Comparison of ENCODE assay signal across 1 cellular context in the genomic region with DNA sequence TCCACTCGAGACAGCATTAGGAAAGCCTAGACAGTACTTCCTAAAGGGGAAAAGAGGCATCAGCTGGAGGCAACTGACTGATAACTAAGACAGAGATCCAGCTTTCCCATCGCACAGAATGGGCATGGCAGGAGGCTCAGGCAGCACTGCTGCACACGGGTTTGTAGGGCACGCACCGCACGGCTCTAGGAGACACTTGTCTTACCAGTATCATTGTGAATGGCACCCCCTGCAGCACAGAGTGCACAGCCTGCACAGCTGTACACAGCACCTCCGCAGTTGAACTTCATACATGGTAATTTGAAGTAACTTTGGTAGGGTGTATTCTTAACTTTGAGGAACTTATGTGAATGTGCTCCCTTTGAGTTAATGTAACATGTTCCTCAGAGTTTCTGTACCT.
TF ChIP-seq lines count a peak whose summit lies in the region.

No MANE protein-coding gene starts in this region.

TF ChIP-seq in HCT116, 20 proteins besides CTCF, POLR2A, EP300 and RAD21 (continued from another document):
- TF ChIP-seq, protein P1, sequence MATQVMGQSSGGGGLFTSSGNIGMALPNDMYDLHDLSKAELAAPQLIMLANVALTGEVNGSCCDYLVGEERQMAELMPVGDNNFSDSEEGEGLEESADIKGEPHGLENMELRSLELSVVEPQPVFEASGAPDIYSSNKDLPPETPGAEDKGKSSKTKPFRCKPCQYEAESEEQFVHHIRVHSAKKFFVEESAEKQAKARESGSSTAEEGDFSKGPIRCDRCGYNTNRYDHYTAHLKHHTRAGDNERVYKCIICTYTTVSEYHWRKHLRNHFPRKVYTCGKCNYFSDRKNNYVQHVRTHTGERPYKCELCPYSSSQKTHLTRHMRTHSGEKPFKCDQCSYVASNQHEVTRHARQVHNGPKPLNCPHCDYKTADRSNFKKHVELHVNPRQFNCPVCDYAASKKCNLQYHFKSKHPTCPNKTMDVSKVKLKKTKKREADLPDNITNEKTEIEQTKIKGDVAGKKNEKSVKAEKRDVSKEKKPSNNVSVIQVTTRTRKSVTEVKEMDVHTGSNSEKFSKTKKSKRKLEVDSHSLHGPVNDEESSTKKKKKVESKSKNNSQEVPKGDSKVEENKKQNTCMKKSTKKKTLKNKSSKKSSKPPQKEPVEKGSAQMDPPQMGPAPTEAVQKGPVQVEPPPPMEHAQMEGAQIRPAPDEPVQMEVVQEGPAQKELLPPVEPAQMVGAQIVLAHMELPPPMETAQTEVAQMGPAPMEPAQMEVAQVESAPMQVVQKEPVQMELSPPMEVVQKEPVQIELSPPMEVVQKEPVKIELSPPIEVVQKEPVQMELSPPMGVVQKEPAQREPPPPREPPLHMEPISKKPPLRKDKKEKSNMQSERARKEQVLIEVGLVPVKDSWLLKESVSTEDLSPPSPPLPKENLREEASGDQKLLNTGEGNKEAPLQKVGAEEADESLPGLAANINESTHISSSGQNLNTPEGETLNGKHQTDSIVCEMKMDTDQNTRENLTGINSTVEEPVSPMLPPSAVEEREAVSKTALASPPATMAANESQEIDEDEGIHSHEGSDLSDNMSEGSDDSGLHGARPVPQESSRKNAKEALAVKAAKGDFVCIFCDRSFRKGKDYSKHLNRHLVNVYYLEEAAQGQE (IDR thresholded peaks at IDR 0.05; ENCODE audit: low read depth): no peak
- TF ChIP-seq SRF (IDR thresholded peaks at IDR 0.05; ENCODE audit: low read depth): no peak
- TF ChIP-seq, protein P2, sequence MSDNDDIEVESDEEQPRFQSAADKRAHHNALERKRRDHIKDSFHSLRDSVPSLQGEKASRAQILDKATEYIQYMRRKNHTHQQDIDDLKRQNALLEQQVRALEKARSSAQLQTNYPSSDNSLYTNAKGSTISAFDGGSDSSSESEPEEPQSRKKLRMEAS (IDR thresholded peaks at IDR 0.05): no peak
